In genomic region chr15:81027200-81027599, GRCh38 we compare ENCODE assay signal across 21 cellular contexts.
"Had no signal": no experiment of that assay in that cellular context is flagged by ENCODE, and none has a peak within 500 bp of the region (broad histone marks: within the 10 kb centered on the region; RNA-seq: fewer than 3 reads in every experiment).

No MANE protein-coding gene starts in this region.

- H3K9me3 ChIP-seq: esophagus muscularis mucosa, gastroesophageal sphincter, heart left ventricle, lower lobe of right lung, neutrophil, testis, upper lobe of left lung had no signal

- H3K36me3 ChIP-seq: esophagus muscularis mucosa, gastroesophageal sphincter, heart left ventricle, lower lobe of right lung, neutrophil, upper lobe of left lung had no signal

- H3K27ac ChIP-seq: esophagus muscularis mucosa, gastroesophageal sphincter, lower lobe of right lung, neutrophil, testis, upper lobe of left lung had no signal

- H3K4me3 ChIP-seq: esophagus muscularis mucosa, gastroesophageal sphincter, heart left ventricle, lower lobe of right lung, testis, upper lobe of left lung had no signal

- H3K4me1 ChIP-seq: testis had no signal

- H3K27me3 ChIP-seq: esophagus muscularis mucosa, gastroesophageal sphincter, heart left ventricle, testis, upper lobe of left lung had no signal

- DNase-seq: activated CD4-positive, alpha-beta T cell treated with anti-CD3 and anti-CD28 coated beads, Interleukin-2, amount 10 ng/mL, durations not matched to agents 7 days and 5 days; activated CD8-positive, alpha-beta T cell treated with anti-CD3 and anti-CD28 coated beads, Interleukin-2, amount 10 ng/mL, durations not matched to agents 7 days and 5 days; activated effector memory CD4-positive, alpha-beta T cell treated with anti-CD3 and anti-CD28 coated beads, Interleukin-2, amount 50 U/mL, for 16 hours; activated naive CD4-positive, alpha-beta T cell treated with anti-CD3 and anti-CD28 coated beads, Interleukin-2, amount 50 U/mL, for 16 hours; activated T-cell treated with anti-CD3 and anti-CD28 coated beads, Interleukin-2, amount 50 U/mL, for 48 hours; dermis blood vessel endothelial cell; effector memory CD4-positive, alpha-beta T cell; heart left ventricle; left cardiac atrium; lower lobe of right lung; stimulated activated CD4-positive, alpha-beta T cell treated with anti-CD3 and anti-CD28 coated beads, Interleukin-4, amount 100 ng/mL, for 4 hours; T1000; testis; upper lobe of left lung had no signal

- ATAC-seq: activated CD4-positive, CD25-positive, alpha-beta regulatory T cell treated with anti-CD3 and anti-CD28 coated beads, Interleukin-2, amount 50 U/mL, for 24 hours; activated CD8-positive, alpha-beta T cell treated with anti-CD3 and anti-CD28 coated beads, Interleukin-2, amount 10 ng/mL, durations not matched to agents 7 days and 5 days; gastroesophageal sphincter; heart left ventricle; left cardiac atrium; lower lobe of right lung; natural killer cell treated with Interleukin-12 subunit alpha and Interleukin-12 subunit beta and Interleukin-15 and Interleukin-18, amount 100 ng/mL, for 72 hours; sciatic nerve; stimulated activated memory B cell treated with anti-CD40 and anti-IgM and Interleukin-4, amounts not matched to agents 10 μg/mL and 1 μg/mL and 100 μg/mL, for 72 hours had no signal
